In the genomic region with DNA sequence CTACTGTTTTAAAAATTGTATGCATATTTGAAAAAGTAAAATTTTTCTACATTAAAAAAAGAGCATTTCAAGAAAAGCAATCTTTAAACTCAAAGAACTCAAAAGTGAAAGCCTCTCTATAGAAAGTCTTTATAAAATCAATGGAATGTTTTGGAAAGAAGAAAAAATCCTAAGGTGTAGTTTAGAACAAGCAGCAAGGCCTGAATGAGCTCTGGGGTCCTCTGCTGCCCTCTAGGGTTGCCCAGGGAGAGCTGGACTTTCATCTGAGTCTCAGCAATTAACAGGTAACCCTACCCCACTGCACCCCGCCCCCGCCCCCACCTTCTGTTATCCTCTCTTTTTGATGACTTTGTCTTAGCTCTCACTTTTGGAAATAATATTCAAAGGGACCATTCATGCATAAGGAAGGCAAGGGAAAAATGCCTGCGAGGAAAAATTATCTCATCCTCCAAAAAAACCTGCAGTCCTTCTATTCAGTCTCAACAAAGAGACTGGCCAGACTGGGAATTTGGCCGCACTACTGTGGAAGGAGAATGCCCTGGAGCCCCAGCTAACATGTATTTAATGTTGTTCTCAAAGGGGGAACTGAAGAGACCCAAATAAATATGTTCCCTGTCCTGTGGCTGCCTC, we compare ENCODE assay signal across 8 cellular contexts. TPM values are rescaled to one million over a fixed set of nuclear protein-coding genes. Genes with fewer than 3 reads are reported as not detected.
A peak's percentile ranks its signal among the peaks of the same experiment; 100 is the strongest.
DNase-seq lines count a peak whose midpoint lies in the region; ATAC-seq, FAIRE-seq and TF ChIP-seq lines count a peak whose summit lies in the region.

No MANE protein-coding gene starts in this region.

- H3K4me2 ChIP-seq in astrocyte (ENCODE audit: low read length), result no peak overlapping the region

- no peaks in the 10 kb centered on the region for H3K9me3 Mint-ChIP-seq in astrocyte (ENCODE audit: unreplicated experiment)
- no peaks in the 10 kb centered on the region for H3K9me3 Mint-ChIP-seq in stimulated activated effector memory CD8-positive, alpha-beta T cell treated with anti-CD3 and anti-CD28 coated beads, Interleukin-12 subunit alpha, Interleukin-12 subunit beta, amount 100 ng/mL, for 72 hours

- H3K27ac Mint-ChIP-seq in astrocyte (ENCODE audit: unreplicated experiment), result no peak overlapping the region
- peak overlapping the region; percentile 96 for H3K27ac Mint-ChIP-seq in stimulated activated effector memory CD8-positive, alpha-beta T cell treated with anti-CD3 and anti-CD28 coated beads, Interleukin-12 subunit alpha, Interleukin-12 subunit beta, amount 100 ng/mL, for 72 hours

- H4K20me1 ChIP-seq in astrocyte (ENCODE audit: insufficient read depth, low read length), result peaks cover 7% of the 10 kb centered on the region

- H2AFZ ChIP-seq in astrocyte (ENCODE audit: low read depth, low read length), result no peak overlapping the region

- DNase-seq in COLO668 (lab: John Stamatoyannopoulos, UW; ENCODE audit: unreplicated experiment), result peak; percentile 71
- DNase-seq in NCI-H82 (lab: John Stamatoyannopoulos, UW), result peak; percentile 83
- peak; percentile 34 for DNase-seq in astrocyte (ENCODE audit: low read depth)
- DNase-seq in iPS DF 4.7 (ENCODE audit: extremely low read depth, low spot score), result peak; percentile 36
- no peak for DNase-seq in stimulated activated effector memory CD8-positive, alpha-beta T cell treated with anti-CD3 and anti-CD28 coated beads, Interleukin-12 subunit alpha, Interleukin-12 subunit beta, amount 100 ng/mL, for 72 hours (ENCODE audit: low spot score in 2 of 2)
- no peak for DNase-seq in NCI-H446 treated with DMSO at 0.1 percent for 48 hours (lab: John Stamatoyannopoulos, UW)

- no peak overlapping the region for H3K4me3 Mint-ChIP-seq in astrocyte (ENCODE audit: unreplicated experiment)
- no peak overlapping the region for H3K4me3 Mint-ChIP-seq in stimulated activated effector memory CD8-positive, alpha-beta T cell treated with anti-CD3 and anti-CD28 coated beads, Interleukin-12 subunit alpha, Interleukin-12 subunit beta, amount 100 ng/mL, for 72 hours

- peaks cover 1% of the 10 kb centered on the region for H3K36me3 Mint-ChIP-seq in astrocyte (ENCODE audit: low read depth, unreplicated experiment)
- H3K36me3 Mint-ChIP-seq in stimulated activated effector memory CD8-positive, alpha-beta T cell treated with anti-CD3 and anti-CD28 coated beads, Interleukin-12 subunit alpha, Interleukin-12 subunit beta, amount 100 ng/mL, for 72 hours, result peaks cover 71% of the 10 kb centered on the region

- no peak for FAIRE-seq in astrocyte (lab: Jason Lieb, UNC)

- peak; percentile 57 for ATAC-seq in GM21529 (IDR thresholded peaks at IDR 0.05; ENCODE audit: unreplicated experiment)
- no peak for ATAC-seq in stimulated activated effector memory CD8-positive, alpha-beta T cell treated with anti-CD3 and anti-CD28 coated beads, Interleukin-12 subunit alpha, Interleukin-12 subunit beta, amount 100 ng/mL, for 72 hours
- ATAC-seq in HG03460 (IDR thresholded peaks at IDR 0.05; ENCODE audit: unreplicated experiment), result no peak

- no peaks in the 10 kb centered on the region for H3K27me3 ChIP-seq in astrocyte (ENCODE audit: insufficient read depth, low read length)

- H3K27me3 Mint-ChIP-seq in astrocyte (ENCODE audit: low read depth, unreplicated experiment), result no peaks in the 10 kb centered on the region

- H3K79me2 ChIP-seq in astrocyte (ENCODE audit: insufficient read depth, low read length), result no peaks in the 10 kb centered on the region

- no peak overlapping the region for H3K27ac ChIP-seq in astrocyte (ENCODE audit: low read depth, low read length)

- no peaks in the 10 kb centered on the region for H3K4me1 ChIP-seq in astrocyte (ENCODE audit: insufficient read depth, low read length)

- no peak overlapping the region for H3K9ac ChIP-seq in astrocyte (ENCODE audit: low read length)

- peaks cover 10% of the 10 kb centered on the region for H3K36me3 ChIP-seq in astrocyte (ENCODE audit: insufficient read depth, low read length)

- H3K4me3 ChIP-seq in astrocyte (ENCODE audit: insufficient read depth, low read depth, low read length), result no peak overlapping the region

- TF ChIP-seq CTCF in astrocyte (IDR thresholded peaks at IDR 0.05; ENCODE audit: insufficient read depth, low read depth, low read length), result peak; percentile 45

- no peaks in the 10 kb centered on the region for H3K9me3 ChIP-seq in astrocyte (ENCODE audit: insufficient read depth, low read depth, low read length)

- peaks cover 4% of the 10 kb centered on the region for H3K4me1 Mint-ChIP-seq in astrocyte (ENCODE audit: low read depth, unreplicated experiment)
- H3K4me1 Mint-ChIP-seq in stimulated activated effector memory CD8-positive, alpha-beta T cell treated with anti-CD3 and anti-CD28 coated beads, Interleukin-12 subunit alpha, Interleukin-12 subunit beta, amount 100 ng/mL, for 72 hours, result peaks cover 38% of the 10 kb centered on the region

RNA-seq across cellular contexts. Expression of a gene that starts 24.1 kb away (rescaled TPM):
- total RNA-seq in astrocyte, result 14.3 and 15.9 TPM in 2 replicates

RNA-seq across cellular contexts. Expression of a gene that starts 53.1 kb away (rescaled TPM):
- total RNA-seq in astrocyte, result 2,316 and 2,540 TPM in 2 replicates

Comparison
In these comparisons a context has a peak if more than half of its experiments do, and no peak if none do; other contexts are left out.
1. DNase-seq: peak in COLO668 (single experiment), NCI-H82 (single experiment), astrocyte (single experiment) and iPS DF 4.7 (single experiment); none in stimulated activated effector memory CD8-positive, alpha-beta T cell treated with anti-CD3 and anti-CD28 coated beads, Interleukin-12 subunit alpha, Interleukin-12 subunit beta, amount 100 ng/mL, for 72 hours (0 of 2) and NCI-H446 treated with DMSO at 0.1 percent for 48 hours (single experiment).